20 cellular contexts compared by ENCODE assay signal in the genomic region with DNA sequence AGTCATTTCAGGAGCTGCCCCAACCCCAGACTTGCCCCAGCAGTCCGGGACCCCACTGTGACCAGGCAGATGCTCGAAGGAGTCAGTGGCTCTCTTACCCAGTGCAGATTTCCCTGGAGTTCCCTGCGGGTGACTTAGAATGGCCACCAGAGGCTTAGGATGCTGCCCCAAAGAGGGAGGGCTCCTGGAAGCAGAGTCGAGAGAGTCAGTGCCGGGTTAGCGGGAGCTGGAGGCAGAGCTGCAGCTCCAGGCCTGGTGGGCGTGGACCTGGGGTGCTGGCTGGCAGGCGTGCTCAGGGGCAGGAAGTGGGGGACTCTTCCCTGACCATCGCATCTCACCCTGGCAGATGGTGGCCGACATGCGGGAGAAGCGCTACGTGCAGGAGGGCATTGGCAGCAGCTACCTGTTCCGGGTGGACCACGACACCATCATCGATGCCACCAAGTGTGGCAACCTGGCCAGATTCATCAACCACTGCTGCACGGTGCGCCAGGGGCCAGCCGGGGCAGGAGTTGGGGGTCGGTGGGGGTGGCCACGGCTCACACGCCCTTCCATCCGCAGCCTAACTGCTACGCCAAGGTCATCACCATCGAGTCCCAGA. TPM values are rescaled to one million over a fixed set of nuclear protein-coding genes. Genes with fewer than 3 reads are reported as not detected.
DNase-seq lines count a peak whose midpoint lies in the region; ATAC-seq and TF ChIP-seq lines count a peak whose summit lies in the region.
"Had no signal": no experiment of that assay in that cellular context is flagged by ENCODE, and none has a peak within 500 bp of the region (broad histone marks: within the 10 kb centered on the region; RNA-seq: fewer than 3 reads in every experiment).

No MANE protein-coding gene starts in this region.

- no peaks in the 10 kb centered on the region for H3K27me3 ChIP-seq in BLaER1
- no peaks in the 10 kb centered on the region for H3K27me3 ChIP-seq in Panc1 (ENCODE audit: control insufficient read depth, insufficient read depth, low read length)
- no peaks in the 10 kb centered on the region for H3K27me3 ChIP-seq in BE2C
- H3K27me3 ChIP-seq: Peyer's patch had no signal

- no peak overlapping the region for H3K9ac ChIP-seq in BLaER1

- peaks cover 29% of the 10 kb centered on the region for H4K20me1 ChIP-seq in BLaER1

- H3K36me3 ChIP-seq in BLaER1 (peaks cover 92% of the 10 kb centered on the region), Panc1 (ENCODE audit: control insufficient read depth, insufficient read depth, low read length) (peaks cover 3% of the 10 kb centered on the region; the same call in 1 of the 2 replicates), BE2C (peaks cover 39% of the 10 kb centered on the region)

- H3K4me1 ChIP-seq in BLaER1 (peaks cover 26% of the 10 kb centered on the region), Panc1 (ENCODE audit: control insufficient read depth, insufficient read depth, low read length) (peaks cover 9% of the 10 kb centered on the region), BE2C (no peaks in the 10 kb centered on the region)

- H3K4me3 ChIP-seq in BLaER1 (no peak overlapping the region), Panc1 (ENCODE audit: low read depth in 2 of 2, low read length in 2 of 2) (no peak overlapping the region), BE2C (ENCODE audit: low read depth, low read length) (no peak overlapping the region)
- H3K4me3 ChIP-seq: Peyer's patch had no signal

- no peaks in the 10 kb centered on the region for H3K4me1 Mint-ChIP-seq in Calu3 (ENCODE audit: low read depth, unreplicated experiment)
- peaks cover 8% of the 10 kb centered on the region for H3K4me1 Mint-ChIP-seq in memory B cell

- peak overlapping the region; percentile 60; the same call in 1 of the 2 replicates for H3K27ac ChIP-seq in BLaER1
- no peak overlapping the region for H3K27ac ChIP-seq in Panc1 (ENCODE audit: low read length)
- H3K27ac ChIP-seq: Peyer's patch had no signal

- CTCF ChIA-PET in Calu3 (lab: Charles Lee) (interaction anchor here (0.7 to 2.4 kb wide), 3 partner anchors 13 to 110 kb away, joined by 3 to 11 read pairs (median 3); a partner anchor contains a TSS), Panc1 (lab: Charles Lee) (interaction anchor here (1.1 to 1.3 kb wide), 2 partner anchors 29 to 158 kb away, joined by 3 to 4 read pairs; no protein-coding TSS in a partner anchor)

- ATAC-seq in Panc1, result peak; percentile 23; the same call in 1 of the 2 replicates
- no peak for ATAC-seq in memory B cell (ENCODE audit: low read depth)
- ATAC-seq: SK-N-SH treated with all-trans-retinoic acid at 6 μM for 48 hours had no signal

- intact Hi-C loops in Calu3 (cut with micrococcal nuclease; ENCODE audit: unreplicated experiment), result loop anchor here (10.0 kb wide), 2 partner anchors 311 to 401 kb away; no protein-coding TSS in a partner anchor
- intact Hi-C loops in Panc1 (cut with micrococcal nuclease; ENCODE audit: unreplicated experiment), result no loop called here

- H3K4me3 Mint-ChIP-seq in Calu3 (ENCODE audit: low read depth, unreplicated experiment) (no peak overlapping the region), memory B cell (no peak overlapping the region)
- H3K4me3 Mint-ChIP-seq: CD4-positive, alpha-beta memory T cell; H9 had no signal

- BruUV-seq in Calu3 (replicated peaks; lab: Mats Ljungman, UMichigan), result no TSS peak
- BruUV-seq in Panc1 (replicated peaks; lab: Mats Ljungman, UMichigan), result no TSS peak

- in situ Hi-C loops in Panc1 (cut with HindIII; ENCODE audit: low pct_unique_long_range_greater_than_20kb, low sequenced_read_pairs), result no loop called here

- H3K27me3 Mint-ChIP-seq in Calu3 (ENCODE audit: unreplicated experiment) (no peaks in the 10 kb centered on the region), memory B cell (no peaks in the 10 kb centered on the region)
- H3K27me3 Mint-ChIP-seq: CD4-positive, alpha-beta memory T cell had no signal

- TF ChIP-seq CTCF in Calu3 (IDR thresholded peaks at IDR 0.05; ENCODE audit: unreplicated experiment) (no peak), Panc1 (IDR thresholded peaks at IDR 0.05) (no peak), BE2C (IDR thresholded peaks at IDR 0.05; ENCODE audit: low read depth, low read length) (no peak)

- peak overlapping the region; percentile 41; the same call in 1 of the 2 replicates for H3K4me2 ChIP-seq in BLaER1

- peak overlapping the region; percentile 12 for H3K27ac Mint-ChIP-seq in Calu3 (ENCODE audit: unreplicated experiment)
- H3K27ac Mint-ChIP-seq in memory B cell, result peak overlapping the region; percentile 48

- no peak for DNase-seq in Calu3
- no peak for DNase-seq in Panc1 (ENCODE audit: low read depth, low spot score)
- DNase-seq in memory B cell (ENCODE audit: low spot score in 2 of 2), result no peak
- DNase-seq in Kasumi-1 (lab: John Stamatoyannopoulos, UW), result no peak
- no peak for DNase-seq in stimulated activated naive CD4-positive, alpha-beta T cell (lab: John Stamatoyannopoulos, UW)
- DNase-seq in BE2C, result no peak
- DNase-seq in NCI-H345 treated with DMSO at 0.1 percent for 48 hours (lab: John Stamatoyannopoulos, UW; ENCODE audit: unreplicated experiment), result no peak
- DNase-seq: ACHN; CD4-positive, alpha-beta memory T cell; H9; NCI-H1048; NCI-H1436 treated with DMSO at 0.1 percent for 48 hours; NCI-H2029 treated with DMSO at 0.1 percent for 48 hours; NCI-H510A; NCI-H774; Peyer's patch; SHP77 treated with DMSO at 0.1 percent for 48 hours; T-helper 1 cell had no signal

- H3K9me3 Mint-ChIP-seq in Calu3 (ENCODE audit: low read depth, unreplicated experiment) (no peaks in the 10 kb centered on the region), memory B cell (no peaks in the 10 kb centered on the region)
- H3K9me3 Mint-ChIP-seq: CD4-positive, alpha-beta memory T cell; H9 had no signal

- H3K9me3 ChIP-seq in BLaER1, result no peaks in the 10 kb centered on the region
- no peaks in the 10 kb centered on the region for H3K9me3 ChIP-seq in Panc1 (ENCODE audit: control insufficient read depth, insufficient read depth, low read depth, low read length)
- no peaks in the 10 kb centered on the region for H3K9me3 ChIP-seq in BE2C
- H3K9me3 ChIP-seq: Peyer's patch had no signal

- H3K36me3 Mint-ChIP-seq in Calu3 (ENCODE audit: insufficient read depth, unreplicated experiment) (peaks cover 65% of the 10 kb centered on the region), memory B cell (peaks cover 23% of the 10 kb centered on the region)

- POLR2A ChIA-PET in Panc1 (lab: Charles Lee), result no interaction called here

RNA-seq across cellular contexts. Expression of a gene that starts 1.6 kb away (rescaled TPM):
- total RNA-seq in Calu3 (2022) (25.3 and 29.2 TPM in 2 replicates), Panc1 (2021; ENCODE audit: unreplicated experiment) (5.4 TPM)
- 8.5 TPM for polyA plus RNA-seq in Panc1 (2012; ENCODE audit: insufficient read length)
- polyA plus RNA-seq in BE2C (2012; ENCODE audit: insufficient read depth, insufficient read length, low read depth), result 1.3 TPM

RNA-seq across cellular contexts. Expression of a gene that starts 25.8 kb away (rescaled TPM):
- total RNA-seq in Calu3 (2022) (28.8 and 30.5 TPM in 2 replicates), Panc1 (2021; ENCODE audit: unreplicated experiment) (38.7 TPM)
- 41.5 TPM for polyA plus RNA-seq in Panc1 (2012; ENCODE audit: insufficient read length)
- 99.1 TPM for polyA plus RNA-seq in BE2C (2012; ENCODE audit: insufficient read depth, insufficient read length, low read depth)

RNA-seq across cellular contexts. Expression of a gene that starts 27.0 kb away (rescaled TPM):
- total RNA-seq in Calu3 (2022) (0.61 and 1.3 TPM in 2 replicates), Panc1 (2021; ENCODE audit: unreplicated experiment) (3.7 TPM)
- 1.8 TPM for polyA plus RNA-seq in Panc1 (2012; ENCODE audit: insufficient read length)
- polyA plus RNA-seq in BE2C (2012; ENCODE audit: insufficient read depth, insufficient read length, low read depth), result 1.2 TPM
- polyA plus RNA-seq: CD4-positive, alpha-beta memory T cell had no signal

RNA-seq across cellular contexts. Expression of a gene that starts 34.5 kb away (rescaled TPM):
- total RNA-seq in Calu3 (2022), result 14.7 and 15.4 TPM in 2 replicates
- total RNA-seq in Panc1 (2021; ENCODE audit: unreplicated experiment), result 26.9 TPM
- polyA plus RNA-seq in Panc1 (2012; ENCODE audit: insufficient read length), result 31.0 TPM
- 3.1 TPM for polyA plus RNA-seq in BE2C (2012; ENCODE audit: insufficient read depth, insufficient read length, low read depth)

RNA-seq across cellular contexts. Expression of a gene that starts 50.0 kb away (rescaled TPM):
- total RNA-seq in Calu3 (2022) (100 and 104 TPM in 2 replicates), Panc1 (2021; ENCODE audit: unreplicated experiment) (65.2 TPM)
- 109 TPM for polyA plus RNA-seq in Panc1 (2012; ENCODE audit: insufficient read length)
- polyA plus RNA-seq in BE2C (2012; ENCODE audit: insufficient read depth, insufficient read length, low read depth), result 44.9 TPM
